1 cellular context compared by ENCODE assay signal in genomic region chr7:71637578-71637977, GRCh38.
TF ChIP-seq lines count a peak whose summit lies in the region.

No MANE protein-coding gene starts in this region.

TF ChIP-seq in WTC11, 78 proteins besides CTCF, POLR2A, EP300 and RAD21 (continued from another document):
- TF ChIP-seq PRDM15 (CRISPR knock-in tag; IDR thresholded peaks at IDR 0.05) (no peak), GABPB1 (CRISPR knock-in tag; IDR thresholded peaks at IDR 0.05) (no peak), ETV6 (CRISPR knock-in tag; IDR thresholded peaks at IDR 0.05) (no peak), OVOL2 (CRISPR knock-in tag; IDR thresholded peaks at IDR 0.05; ENCODE audit: borderline replicate concordance) (no peak), AFF4 (CRISPR knock-in tag; IDR thresholded peaks at IDR 0.05; ENCODE audit: borderline replicate concordance) (no peak)
